ENCODE assay signal across 17 cellular contexts in the genomic region with DNA sequence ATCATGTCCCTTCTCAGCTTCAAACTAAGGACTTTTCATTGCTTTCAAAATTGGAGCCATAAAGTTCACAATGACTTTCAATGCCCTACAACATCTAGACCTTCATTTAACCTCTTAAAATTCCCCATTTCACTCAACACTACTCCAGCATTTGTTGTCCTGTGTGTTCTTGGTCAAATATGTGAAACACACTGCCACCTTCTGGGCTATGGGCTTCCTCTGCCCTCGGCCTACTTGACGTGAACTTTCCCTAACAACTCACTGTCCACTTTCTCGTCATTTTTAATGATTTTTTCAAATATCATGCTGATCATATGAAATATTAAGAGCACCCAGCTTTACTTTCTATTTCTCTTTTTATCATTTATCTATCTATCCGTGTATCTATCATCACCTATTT.
DNase-seq lines count a peak whose midpoint lies in the region; ATAC-seq and TF ChIP-seq lines count a peak whose summit lies in the region.
"Had no signal": no experiment of that assay in that cellular context is flagged by ENCODE, and none has a peak within 500 bp of the region (broad histone marks: within the 10 kb centered on the region; RNA-seq: fewer than 3 reads in every experiment).

No MANE protein-coding gene starts in this region.

- no peak overlapping the region for H2AFZ ChIP-seq in PC-9
- H2AFZ ChIP-seq in hepatocyte: no peak overlapping the region

- POLR2A ChIA-PET in PC-9 (lab: Charles Lee; ENCODE audit: unreplicated experiment): no interaction called here

- no peaks in the 10 kb centered on the region for H3K79me2 ChIP-seq in PC-9 (ENCODE audit: low read depth)
- H3K79me2 ChIP-seq in hepatocyte: no peaks in the 10 kb centered on the region

- peak; percentile 22 for DNase-seq in Ammon's horn (ENCODE audit: low spot score)
- DNase-seq in HuH-7 (ENCODE audit: low spot score): peak; percentile 20
- DNase-seq in PC-9: peak in 1 of 2 experiments; percentile 2
- DNase-seq in hepatocyte (ENCODE audit: low spot score): peak; percentile 35
- no peak for DNase-seq in mesenteric fat pad (ENCODE audit: low spot score)
- no peak for DNase-seq in HK-2 (ENCODE audit: unreplicated experiment)
- no peak for DNase-seq in activated CD4-positive, alpha-beta T cell treated with anti-CD3 and anti-CD28 coated beads for 4 hours
- DNase-seq: activated CD4-positive, CD25-positive, alpha-beta regulatory T cell; activated naive CD4-positive, alpha-beta T cell treated with anti-CD3 and anti-CD28 coated beads, Interleukin-2, amount 50 U/mL, for 16 hours; CD4-positive, alpha-beta T cell; effector CD4-positive, alpha-beta T cell; hippocampal formation; naive B cell; NCI-H187 treated with DMSO at 0.1 percent for 48 hours; stimulated activated CD4-positive, alpha-beta T cell treated with anti-CD3 and anti-CD28 coated beads, Interleukin-1b, Interleukin-23, amount 100 ng/mL, for 48 hours had no signal

- no peak overlapping the region for H3K4me3 ChIP-seq in PC-9
- H3K4me3 ChIP-seq in hepatocyte: no peak overlapping the region
- H3K4me3 ChIP-seq: thoracic aorta had no signal

- TF ChIP-seq CTCF in PC-9 (conservative IDR thresholded peaks at IDR 0.05) (peak; percentile 41; the same call in 1 of the 2 replicates), hepatocyte (IDR thresholded peaks at IDR 0.05; ENCODE audit: poor library complexity) (peak; percentile 48)

- CTCF ChIA-PET in PC-9 (lab: Charles Lee): interaction anchor here (0.7 kb wide), 1 partner anchor 20 kb away, joined by 3 read pairs; no protein-coding TSS in a partner anchor

- no peaks in the 10 kb centered on the region for H3K9me3 ChIP-seq in PC-9 (ENCODE audit: insufficient read depth, low read depth)
- no peaks in the 10 kb centered on the region for H3K9me3 ChIP-seq in hepatocyte (ENCODE audit: low read depth)
- H3K9me3 ChIP-seq: thoracic aorta had no signal

- intact Hi-C loops in PC-9 (cut with micrococcal nuclease; ENCODE audit: unreplicated experiment): loop anchor here (5.0 to 10.0 kb wide), 2 partner anchors 224 to 442 kb away; no protein-coding TSS in a partner anchor

- H3K27ac ChIP-seq in PC-9: no peak overlapping the region
- H3K27ac ChIP-seq in hepatocyte: no peak overlapping the region
- H3K27ac ChIP-seq: thoracic aorta had no signal

- H3K4me1 ChIP-seq in PC-9 (replicated peaks; ENCODE audit: insufficient read depth): no peaks in the 10 kb centered on the region
- no peaks in the 10 kb centered on the region for H3K4me1 ChIP-seq in hepatocyte (ENCODE audit: insufficient read depth)

- no peaks in the 10 kb centered on the region for H3F3A ChIP-seq in PC-9 (ENCODE audit: insufficient read depth, low read depth)

- H3K9me2 ChIP-seq in PC-9 (ENCODE audit: insufficient read depth) (no peaks in the 10 kb centered on the region), hepatocyte (replicated peaks; ENCODE audit: insufficient read depth) (no peaks in the 10 kb centered on the region)

- no peak for ATAC-seq in GM19455 (IDR thresholded peaks at IDR 0.05; ENCODE audit: unreplicated experiment)

- H3K27me3 ChIP-seq in PC-9 (ENCODE audit: insufficient read depth, low read depth) (no peaks in the 10 kb centered on the region), hepatocyte (no peaks in the 10 kb centered on the region)

- BruUV-seq in PC-9 (replicated peaks; lab: Mats Ljungman, UMichigan): no TSS peak

- no peak overlapping the region for H3K4me2 ChIP-seq in PC-9
- H3K4me2 ChIP-seq in hepatocyte: no peak overlapping the region

- H4K20me1 ChIP-seq in PC-9 (ENCODE audit: insufficient read depth) (no peaks in the 10 kb centered on the region), hepatocyte (ENCODE audit: insufficient read depth, poor library complexity, severe bottlenecking) (no peaks in the 10 kb centered on the region)

- 38% methylated on average over 4 of the region's 4 CpGs for WGBS in hepatocyte (ENCODE audit: low lambda C conversion rate, missing lambda C conversion rate)

- H3K36me3 ChIP-seq in PC-9 (ENCODE audit: low read depth) (no peaks in the 10 kb centered on the region), hepatocyte (replicated peaks; ENCODE audit: insufficient read depth, low read depth) (no peaks in the 10 kb centered on the region)
- H3K36me3 ChIP-seq: thoracic aorta had no signal

Comparison
In these comparisons a context has a peak if more than half of its experiments do, and no peak if none do; other contexts are left out.
1. DNase-seq: peak in Ammon's horn (single experiment), HuH-7 (single experiment) and hepatocyte (single experiment); none in mesenteric fat pad (single experiment), HK-2 (single experiment) and activated CD4-positive, alpha-beta T cell treated with anti-CD3 and anti-CD28 coated beads for 4 hours (0 of 2).